Comparison of ENCODE assay signal across 16 cellular contexts in genomic region chr10:5596611-5597341, GRCh38.
DNase-seq lines count a peak whose midpoint lies in the region; ATAC-seq and TF ChIP-seq lines count a peak whose summit lies in the region.
"Had no signal": no experiment of that assay in that cellular context is flagged by ENCODE, and none has a peak within 500 bp of the region (broad histone marks: within the 10 kb centered on the region; RNA-seq: fewer than 3 reads in every experiment).

No MANE protein-coding gene starts in this region.

- no peak for ATAC-seq in thoracic aorta (ENCODE audit: insufficient number of reproducible peaks, low FRiP score, low read depth)

- H3K27ac ChIP-seq in SJSA1 (peak overlapping the region; percentile 40), thoracic aorta (peak overlapping the region; percentile 84 to 87)
- H3K27ac ChIP-seq: prostate gland had no signal

- H3K36me3 Mint-ChIP-seq in activated naive CD8-positive, alpha-beta T cell treated with anti-CD3 and anti-CD28 coated beads for 36 hours = no peaks in the 10 kb centered on the region

- DNase-seq in ELF-1 (ENCODE audit: low read depth, low spot score) (peak; percentile 41), SJSA1 (ENCODE audit: low read depth in 1 of 2, low spot score in 2 of 2) (peak; percentile 38 to 77), glomerular visceral epithelial cell (ENCODE audit: extremely low spot score) (peak; percentile 64), thoracic aorta (ENCODE audit: low spot score) (no peak), GM10266 (ENCODE audit: extremely low spot score) (no peak)
- no peak for DNase-seq in activated naive CD8-positive, alpha-beta T cell treated with anti-CD3 and anti-CD28 coated beads for 36 hours
- no peak for DNase-seq in stimulated activated CD4-positive, alpha-beta T cell treated with anti-CD3 and anti-CD28 coated beads, Interleukin-2, amount 100 ng/mL, for 24 hours
- DNase-seq: activated CD4-positive, CD25-positive, alpha-beta regulatory T cell treated with anti-CD3 and anti-CD28 coated beads, Interleukin-2, amount 50 U/mL, for 72 hours; activated naive CD4-positive, alpha-beta T cell treated with anti-CD3 and anti-CD28 coated beads, Interleukin-2, amount 50 U/mL, for 16 hours; CD8-positive, alpha-beta memory T cell; effector memory CD4-positive, alpha-beta T cell; NCI-H1417; NCI-H345; stimulated activated CD4-positive, alpha-beta T cell treated with anti-CD3 and anti-CD28 coated beads, Interleukin-12 subunit alpha, Interleukin-12 subunit beta, amount 100 ng/mL, for 4 hours; T-helper 1 cell had no signal

- H3K4me1 ChIP-seq in SJSA1 (replicated peaks) = peaks cover 42% of the 10 kb centered on the region
- H3K4me1 ChIP-seq in thoracic aorta (ENCODE audit: control insufficient read depth in 1 of 2, low read depth in 2 of 2) = peaks cover 6 to 68% of the 10 kb centered on the region in 2 donors
- H3K4me1 ChIP-seq: prostate gland had no signal

- H3K36me3 ChIP-seq in SJSA1 (no peaks in the 10 kb centered on the region), thoracic aorta (no peaks in the 10 kb centered on the region)
- H3K36me3 ChIP-seq: prostate gland had no signal

- H3K9me3 ChIP-seq in SJSA1 (replicated peaks) = no peaks in the 10 kb centered on the region
- H3K9me3 ChIP-seq in thoracic aorta = no peaks in the 10 kb centered on the region
- H3K9me3 ChIP-seq: prostate gland had no signal

- H3K27me3 ChIP-seq in SJSA1 (replicated peaks) (no peaks in the 10 kb centered on the region), thoracic aorta (replicated peaks; ENCODE audit: insufficient read depth) (no peaks in the 10 kb centered on the region)

- no peak overlapping the region for H3K27ac Mint-ChIP-seq in activated naive CD8-positive, alpha-beta T cell treated with anti-CD3 and anti-CD28 coated beads for 36 hours
- H3K27ac Mint-ChIP-seq: CD8-positive, alpha-beta memory T cell had no signal

- no peaks in the 10 kb centered on the region for H3K27me3 Mint-ChIP-seq in activated naive CD8-positive, alpha-beta T cell treated with anti-CD3 and anti-CD28 coated beads for 36 hours

- H3K4me3 ChIP-seq in SJSA1 (no peak overlapping the region), thoracic aorta (no peak overlapping the region)
- H3K4me3 ChIP-seq: prostate gland had no signal

- H3K4me1 Mint-ChIP-seq in activated naive CD8-positive, alpha-beta T cell treated with anti-CD3 and anti-CD28 coated beads for 36 hours = peaks cover 9% of the 10 kb centered on the region
- H3K4me1 Mint-ChIP-seq: CD8-positive, alpha-beta memory T cell had no signal

- no peak overlapping the region for H3K4me3 Mint-ChIP-seq in activated naive CD8-positive, alpha-beta T cell treated with anti-CD3 and anti-CD28 coated beads for 36 hours
- H3K4me3 Mint-ChIP-seq: CD8-positive, alpha-beta memory T cell had no signal

- no peaks in the 10 kb centered on the region for H3K9me3 Mint-ChIP-seq in activated naive CD8-positive, alpha-beta T cell treated with anti-CD3 and anti-CD28 coated beads for 36 hours
- H3K9me3 Mint-ChIP-seq: CD8-positive, alpha-beta memory T cell had no signal

- TF ChIP-seq CTCF in thoracic aorta (IDR thresholded peaks at IDR 0.05) = no peak
- TF ChIP-seq CTCF in GM10266 (IDR thresholded peaks at IDR 0.05; ENCODE audit: control insufficient read depth, insufficient read depth, low read depth, missing control alignments) = no peak

Comparison
In these comparisons a context has a peak if more than half of its experiments do, and no peak if none do; other contexts are left out.
1. DNase-seq: peak in ELF-1 (single experiment), SJSA1 (2 of 2) and glomerular visceral epithelial cell (single experiment); none in thoracic aorta (single experiment), activated naive CD8-positive, alpha-beta T cell treated with anti-CD3 and anti-CD28 coated beads for 36 hours (single experiment), stimulated activated CD4-positive, alpha-beta T cell treated with anti-CD3 and anti-CD28 coated beads, Interleukin-2, amount 100 ng/mL, for 24 hours (0 of 2) and GM10266 (single experiment).